In the genomic region with DNA sequence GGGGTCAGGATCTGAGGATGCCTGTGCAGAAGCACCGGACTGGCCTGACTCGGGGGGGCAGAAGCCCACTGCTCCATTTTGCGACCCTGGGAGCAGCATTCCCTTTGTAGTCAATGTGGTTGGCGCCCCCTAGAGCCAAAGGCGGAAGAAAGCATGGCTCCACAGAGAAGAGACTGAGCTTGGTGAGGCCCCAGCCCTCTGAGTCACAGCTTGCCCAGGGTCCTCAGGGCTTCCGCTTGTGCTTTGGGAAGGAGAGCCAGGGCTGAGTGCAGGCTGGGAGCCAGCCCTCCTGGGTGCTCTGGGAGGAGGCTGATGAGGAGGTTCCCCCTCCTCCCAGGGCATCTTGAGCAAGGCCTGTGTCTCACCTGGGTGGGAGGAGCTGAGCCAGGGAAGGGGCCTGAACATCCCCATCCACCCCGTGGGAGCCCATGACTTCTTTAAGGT, we compare ENCODE assay signal across 8 cellular contexts. TPM values are rescaled to one million over a fixed set of nuclear protein-coding genes. Genes with fewer than 3 reads are reported as not detected.
A peak's percentile ranks its signal among the peaks of the same experiment; 100 is the strongest.
DNase-seq lines count a peak whose midpoint lies in the region; ATAC-seq, FAIRE-seq and TF ChIP-seq lines count a peak whose summit lies in the region.

No MANE protein-coding gene starts in this region.

- H3K4me1 Mint-ChIP-seq in activated T-cell treated with anti-CD3 and anti-CD28 coated beads, Interleukin-2, amount 50 U/mL, for 72 hours (ENCODE audit: low read depth) = peaks cover 70% of the 10 kb centered on the region

- H3K36me3 ChIP-seq in psoas muscle (ENCODE audit: insufficient read depth in 1 of 2, low read depth in 1 of 2) = no peaks in the 10 kb centered on the region

- H3K9me3 Mint-ChIP-seq in activated T-cell treated with anti-CD3 and anti-CD28 coated beads, Interleukin-2, amount 50 U/mL, for 72 hours = no peaks in the 10 kb centered on the region

- no peaks in the 10 kb centered on the region for H3K4me1 ChIP-seq in psoas muscle

- DNase-seq in COLO668 (lab: John Stamatoyannopoulos, UW; ENCODE audit: unreplicated experiment) (peak; percentile 44), H54 (ENCODE audit: insufficient read length, low spot score) (peak; percentile 81), NOMO-1 treated with dmso at 0.1 percent for 144 hours (lab: John Stamatoyannopoulos, UW; ENCODE audit: unreplicated experiment) (peak; percentile 78), foreskin fibroblast (peak; percentile 69 to 87), psoas muscle (peak in 1 of 2 donors; percentile 35)
- DNase-seq in activated T-cell treated with anti-CD3 and anti-CD28 coated beads, Interleukin-2, amount 50 U/mL, for 72 hours = peak; percentile 67 to 71

- peak overlapping the region; percentile 81 for H3K27ac Mint-ChIP-seq in activated T-cell treated with anti-CD3 and anti-CD28 coated beads, Interleukin-2, amount 50 U/mL, for 72 hours

- H3K27me3 ChIP-seq in psoas muscle (ENCODE audit: insufficient read depth in 3 of 3, low read length in 2 of 3) = no peaks in the 10 kb centered on the region

- WGBS in psoas muscle, 3 donors = 16 to 27% (median 16%) methylated on average over 7 of the region's 7 CpGs

- H3K36me3 Mint-ChIP-seq in activated T-cell treated with anti-CD3 and anti-CD28 coated beads, Interleukin-2, amount 50 U/mL, for 72 hours (ENCODE audit: insufficient read depth in 2 of 2) = no peaks in the 10 kb centered on the region

- no peak overlapping the region for H3K27ac ChIP-seq in psoas muscle

- H3K4me3 Mint-ChIP-seq in activated T-cell treated with anti-CD3 and anti-CD28 coated beads, Interleukin-2, amount 50 U/mL, for 72 hours = peak overlapping the region; percentile 72 to 75

- H3K9me3 ChIP-seq in psoas muscle = no peaks in the 10 kb centered on the region

- no peak overlapping the region for H3K4me3 ChIP-seq in foreskin fibroblast (ENCODE audit: low read depth in 1 of 2, low read length in 2 of 2)
- no peak overlapping the region for H3K4me3 ChIP-seq in psoas muscle

- H3K27me3 Mint-ChIP-seq in activated T-cell treated with anti-CD3 and anti-CD28 coated beads, Interleukin-2, amount 50 U/mL, for 72 hours (ENCODE audit: low read depth) = no peaks in the 10 kb centered on the region

- TF ChIP-seq POLR2A in H54 (IDR thresholded peaks at IDR 0.05; ENCODE audit: low read depth, low read length) = no peak

- ATAC-seq in activated T-cell treated with anti-CD3 and anti-CD28 coated beads, Interleukin-2, amount 50 U/mL, for 72 hours (replicated peaks in 1 of 2) = peak; percentile 86 to 87
- ATAC-seq in psoas muscle = peak in 3 of 4 donors; percentile 43 to 63 (median 59)
- ATAC-seq in HG03045 (IDR thresholded peaks at IDR 0.05; ENCODE audit: unreplicated experiment) = no peak
- no peak for ATAC-seq in GM19397 (IDR thresholded peaks at IDR 0.05; ENCODE audit: unreplicated experiment)

- FAIRE-seq in H54 (lab: Jason Lieb, UNC) = peak; percentile 45

- intact Hi-C loops in psoas muscle (cut with DNase I) = no loop called here

- TF ChIP-seq CTCF in foreskin fibroblast (IDR thresholded peaks at IDR 0.05; ENCODE audit: low read depth, low read length) = peak; percentile 84
- TF ChIP-seq CTCF in psoas muscle (IDR thresholded peaks at IDR 0.05) = peak; percentile 30

RNA-seq across cellular contexts. Expression of gene AQP3, which starts 5.5 kb away (rescaled TPM):
- 10 to 100 TPM; 12.0 to 17.8 TPM for total RNA-seq in activated T-cell treated with anti-CD3 and anti-CD28 coated beads, Interleukin-2, amount 50 U/mL, for 72 hours
- 10 to 100 TPM in 2 of 4 donors, 1 to 10 TPM in 2; 4.7 to 12.0 (median 8.4) TPM for total RNA-seq in psoas muscle
- polyA plus RNA-seq in psoas muscle = 1 to 10 TPM; 2.5 to 3.6 (median 3.1) TPM

RNA-seq across cellular contexts. Expression of gene NOL6, which starts 20.9 kb away (rescaled TPM):
- total RNA-seq in activated T-cell treated with anti-CD3 and anti-CD28 coated beads, Interleukin-2, amount 50 U/mL, for 72 hours = 10 to 100 TPM; 26.1 to 30.1 TPM
- total RNA-seq in psoas muscle = 10 to 100 TPM; 18.8 to 39.9 (median 33.1) TPM
- 10 to 100 TPM; 24.6 to 37.2 (median 34.3) TPM for polyA plus RNA-seq in psoas muscle

RNA-seq across cellular contexts. Expression of gene AQP7, which starts 50.5 kb away (rescaled TPM):
- total RNA-seq in activated T-cell treated with anti-CD3 and anti-CD28 coated beads, Interleukin-2, amount 50 U/mL, for 72 hours = not detected
- total RNA-seq in psoas muscle = 10 to 100 TPM in 3 of 4 donors, 1 to 10 TPM in 1; 8.6 to 45.0 (median 15.7) TPM
- 10 to 100 TPM in 2 of 3 donors, 1 to 10 TPM in 1; 8.6 to 10.8 (median 10.7) TPM for polyA plus RNA-seq in psoas muscle

Comparison
In these comparisons a context has a peak if more than half of its experiments do, and no peak if none do; other contexts are left out.
1. ATAC-seq: peak in activated T-cell treated with anti-CD3 and anti-CD28 coated beads, Interleukin-2, amount 50 U/mL, for 72 hours (2 of 2) and psoas muscle (3 of 4); none in HG03045 (single experiment) and GM19397 (single experiment).
2. RNA of gene AQP7, which starts 50.5 kb away (total RNA-seq): 8.6 to 45.0 TPM in psoas muscle; not detected in activated T-cell treated with anti-CD3 and anti-CD28 coated beads, Interleukin-2, amount 50 U/mL, for 72 hours; every median in the first group is over 4 times any median in the second.